In genomic region chr2:8234757-8235374, GRCh38 we compare ENCODE assay signal across 9 cellular contexts.
DNase-seq lines count a peak whose midpoint lies in the region; ATAC-seq and TF ChIP-seq lines count a peak whose summit lies in the region.
"Had no signal": no experiment of that assay in that cellular context is flagged by ENCODE, and none has a peak within 500 bp of the region (broad histone marks: within the 10 kb centered on the region; RNA-seq: fewer than 3 reads in every experiment).

No MANE protein-coding gene starts in this region.

- DNase-seq in DMS153 treated with DMSO at 0.1 percent for 48 hours (lab: John Stamatoyannopoulos, UW; ENCODE audit: unreplicated experiment) (peak; percentile 45), SW480 (ENCODE audit: low spot score) (peak; percentile 34), EL (no peak), esophagus squamous epithelium (lab: John Stamatoyannopoulos, UW) (no peak), SKM-1 (lab: John Stamatoyannopoulos, UW; ENCODE audit: unreplicated experiment) (no peak), UCSD-AML1 (lab: John Stamatoyannopoulos, UW; ENCODE audit: unreplicated experiment) (no peak)
- DNase-seq: SIG-M5 had no signal

- no peak for TF ChIP-seq CTCF in esophagus squamous epithelium (IDR thresholded peaks at IDR 0.05)

- H3K4me1 ChIP-seq in esophagus squamous epithelium, result peaks cover 9 to 20% (median 11%) of the 10 kb centered on the region in 3 donors

- peak; percentile 93 for ATAC-seq in GM19438 (IDR thresholded peaks at IDR 0.05; ENCODE audit: low read depth, unreplicated experiment)
- peak; percentile 95 for ATAC-seq in HG03175 (IDR thresholded peaks at IDR 0.05; ENCODE audit: unreplicated experiment)

- H3K36me3 ChIP-seq in esophagus squamous epithelium, result no peaks in the 10 kb centered on the region

- intact Hi-C loops in esophagus squamous epithelium (cut with DNase I), result no loop called here

- peak overlapping the region in 1 of 4 donors; percentile 18 for H3K27ac ChIP-seq in esophagus squamous epithelium

- no peaks in the 10 kb centered on the region for H3K27me3 ChIP-seq in esophagus squamous epithelium

- H3K4me3 ChIP-seq in esophagus squamous epithelium, result no peak overlapping the region

- 28 to 35% methylated on average over 12 to 13 of the region's 13 CpGs for whole genome bisulfite sequencing in esophagus squamous epithelium, 2 donors

- no peaks in the 10 kb centered on the region for H3K9me3 ChIP-seq in esophagus squamous epithelium

- no peak for TF ChIP-seq POLR2A in esophagus squamous epithelium (IDR thresholded peaks at IDR 0.05)

Comparison
In these comparisons a context has a peak if more than half of its experiments do, and no peak if none do; other contexts are left out.
1. DNase-seq: peak in DMS153 treated with DMSO at 0.1 percent for 48 hours (single experiment) and SW480 (single experiment); none in EL (single experiment), esophagus squamous epithelium (single experiment), SKM-1 (single experiment) and UCSD-AML1 (single experiment).